ENCODE assay signal across 8 cellular contexts in the genomic region with DNA sequence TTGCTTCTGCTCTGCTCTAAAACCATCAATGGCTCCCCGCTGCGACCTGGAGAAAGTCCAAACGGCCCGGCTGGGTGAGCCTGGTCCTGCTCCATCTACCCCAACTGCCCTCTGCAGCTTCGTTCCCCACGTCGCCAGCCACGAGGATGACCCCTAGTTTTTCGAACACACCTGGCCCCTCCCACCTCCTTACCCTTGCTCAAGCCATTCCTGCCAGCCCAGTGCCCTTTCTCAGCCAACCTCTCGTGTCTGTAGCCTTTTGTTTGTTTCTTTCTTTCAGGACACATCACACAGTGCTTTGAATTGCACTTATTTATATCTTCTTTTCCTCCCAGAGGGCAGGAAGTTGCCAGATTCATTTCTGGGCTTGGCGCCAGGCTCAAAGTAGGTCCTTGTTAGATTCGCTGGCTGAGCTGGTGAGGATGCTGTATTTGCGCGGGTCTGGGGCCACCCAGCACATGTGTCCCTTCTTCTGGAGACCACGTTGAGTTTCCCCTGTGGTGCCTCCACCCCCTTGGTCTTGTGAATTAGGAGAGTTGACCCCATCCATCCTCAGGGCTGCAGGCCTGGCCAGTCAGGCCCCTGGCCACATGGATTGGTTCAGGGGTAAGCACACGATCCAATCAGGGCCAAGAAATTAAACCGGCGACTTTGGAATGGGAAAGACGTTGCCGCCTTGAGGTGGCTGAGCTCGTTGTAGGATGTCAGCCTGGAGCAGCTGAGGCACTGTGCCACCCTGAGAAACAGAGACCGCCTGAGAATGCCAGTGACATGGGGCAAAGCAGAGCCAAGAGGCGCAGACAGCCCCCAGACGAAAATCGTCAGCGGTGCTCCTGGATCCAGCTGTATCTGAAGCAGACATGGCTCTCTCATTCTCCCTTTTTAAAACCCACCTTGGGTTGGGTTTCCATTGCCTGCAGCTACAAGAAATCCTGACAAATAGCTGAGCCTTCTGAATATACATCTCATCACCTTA.
DNase-seq lines count a peak whose midpoint lies in the region; ATAC-seq and TF ChIP-seq lines count a peak whose summit lies in the region.

No MANE protein-coding gene starts in this region.

- DNase-seq in GM04504 (ENCODE audit: low read depth) (peak; percentile 80), NCI-H345 treated with DMSO at 0.1 percent for 48 hours (lab: John Stamatoyannopoulos, UW; ENCODE audit: unreplicated experiment) (peak; percentile 87), cardiac fibroblast (ENCODE audit: low read depth in 2 of 2) (peak; percentile 91 to 95), tibial nerve (ENCODE audit: low spot score in 2 of 2) (peak; percentile 80 to 83)
- DNase-seq in central memory CD4-positive, alpha-beta T cell, result no peak
- DNase-seq in stimulated activated naive CD4-positive, alpha-beta T cell treated with Interleukin-2 at 50 U/mL for 16 hours (lab: John Stamatoyannopoulos, UW), result no peak

- no peak overlapping the region for H3K9ac ChIP-seq in liver (ENCODE audit: low read depth in 1 of 2, low read length in 2 of 2)

- 66% methylated on average over 26 of the region's 26 CpGs for WGBS in liver
- WGBS in tibial nerve, 2 donors, result 28 to 43% methylated on average over 25 to 26 of the region's 26 CpGs

- peak; percentile 17 to 44 for TF ChIP-seq RAD21 in liver (IDR thresholded peaks at IDR 0.05)

- H3K4me3 ChIP-seq in cardiac fibroblast (replicated peaks in 1 of 2; ENCODE audit: low read depth in 2 of 2, low read length in 2 of 2) (no peak overlapping the region), liver (ENCODE audit: low read depth in 1 of 3, low read length in 3 of 3) (no peak overlapping the region), tibial nerve (peak overlapping the region in 2 of 4 donors; percentile 22 to 39)

- H3K4me1 ChIP-seq in liver (ENCODE audit: control insufficient read depth in 4 of 4, insufficient read depth in 4 of 4, low read length in 3 of 4) (peaks cover 0 to 15% (median 7%) of the 10 kb centered on the region in 4 donors), tibial nerve (peaks cover 0 to 32% (median 11%) of the 10 kb centered on the region in 4 donors)

- ATAC-seq in HG03108 (IDR thresholded peaks at IDR 0.05; ENCODE audit: unreplicated experiment), result no peak

- TF ChIP-seq POLR2A in tibial nerve (IDR thresholded peaks at IDR 0.05), result no peak

- no peaks in the 10 kb centered on the region for H3K36me3 ChIP-seq in liver (ENCODE audit: control insufficient read depth in 4 of 4, insufficient read depth in 3 of 4, low read depth in 1 of 4, low read length in 3 of 4)
- no peaks in the 10 kb centered on the region for H3K36me3 ChIP-seq in tibial nerve

- no peak for TF ChIP-seq CTCF in cardiac fibroblast (IDR thresholded peaks at IDR 0.05; ENCODE audit: low read depth, low read length)
- TF ChIP-seq CTCF in liver (IDR thresholded peaks at IDR 0.05; ENCODE audit: low read depth, low read length, missing input control), result no peak
- no peak for TF ChIP-seq CTCF in tibial nerve (IDR thresholded peaks at IDR 0.05)

- H3K27me3 ChIP-seq in liver (ENCODE audit: control insufficient read depth in 4 of 4, insufficient read depth in 4 of 4, low read length in 3 of 4), result no peaks in the 10 kb centered on the region
- H3K27me3 ChIP-seq in tibial nerve, result no peaks in the 10 kb centered on the region

- H3K9me3 ChIP-seq in liver (ENCODE audit: control insufficient read depth in 4 of 4, low read length in 3 of 4) (no peaks in the 10 kb centered on the region), tibial nerve (no peaks in the 10 kb centered on the region)

- TF ChIP-seq EP300 in tibial nerve (IDR thresholded peaks at IDR 0.05), result peak in 1 of 2 donors; percentile 79

- H3K27ac ChIP-seq in liver (ENCODE audit: low read depth in 1 of 2, low read length in 2 of 2) (peak overlapping the region; percentile 66 to 73), tibial nerve (peak overlapping the region in 3 of 4 donors; percentile 17 to 78 (median 75))

TF ChIP-seq in liver, 16 proteins besides CTCF, POLR2A, EP300 and RAD21:
- TF ChIP-seq SP1 (IDR thresholded peaks at IDR 0.05) (peak; percentile 20), EGR1 (IDR thresholded peaks at IDR 0.05; ENCODE audit: low read depth in 2 of 2) (no peak), NR2F2 (IDR thresholded peaks at IDR 0.05) (peak; percentile 67), HNF4A (conservative IDR thresholded peaks at IDR 0.05) (no peak), FOXA2 (IDR thresholded peaks at IDR 0.05) (no peak)
TF ChIP-seq in liver: peak in this region for 2.

Comparison
In these comparisons a context has a peak if more than half of its experiments do, and no peak if none do; other contexts are left out.
1. DNase-seq: peak in GM04504 (single experiment), NCI-H345 treated with DMSO at 0.1 percent for 48 hours (single experiment), cardiac fibroblast (2 of 2) and tibial nerve (2 of 2); none in central memory CD4-positive, alpha-beta T cell (single experiment) and stimulated activated naive CD4-positive, alpha-beta T cell treated with Interleukin-2 at 50 U/mL for 16 hours (single experiment).